In the genomic region with DNA sequence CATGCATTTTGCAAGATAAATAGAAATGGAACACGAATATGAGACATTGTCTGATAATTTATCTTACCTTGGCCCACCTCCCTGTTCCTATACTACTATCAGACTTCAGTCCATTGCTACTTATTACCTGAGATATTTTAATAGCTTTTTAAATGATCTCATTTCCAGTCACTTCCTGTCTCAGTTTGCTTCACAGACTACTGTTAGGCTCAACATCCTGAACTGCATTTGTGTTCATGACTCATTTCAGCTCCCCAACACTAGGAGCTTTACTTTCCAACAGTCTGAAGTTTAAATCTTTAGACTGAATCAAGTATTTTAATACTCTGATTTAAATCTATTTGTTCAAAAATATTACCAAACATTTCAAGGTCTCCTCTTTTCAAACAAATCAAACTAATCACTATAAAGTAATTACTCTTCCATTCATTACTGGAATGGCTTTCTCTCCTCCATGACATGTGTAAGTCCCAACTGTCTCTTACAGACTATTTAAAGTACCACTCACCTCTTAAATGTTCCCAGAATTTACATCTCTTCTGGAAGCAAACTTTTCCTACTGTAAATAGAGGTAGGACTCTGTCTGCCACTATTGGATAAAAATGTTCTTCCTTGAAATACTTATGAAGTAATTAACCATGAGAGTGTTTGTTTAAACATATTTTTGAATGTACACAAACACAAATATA, we compare ENCODE assay signal across 15 cellular contexts.
A peak's percentile ranks its signal among the peaks of the same experiment; 100 is the strongest.
DNase-seq lines count a peak whose midpoint lies in the region; TF ChIP-seq lines count a peak whose summit lies in the region.
"Had no signal": no experiment of that assay in that cellular context is flagged by ENCODE, and none has a peak within 500 bp of the region (broad histone marks: within the 10 kb centered on the region; RNA-seq: fewer than 3 reads in every experiment).

No MANE protein-coding gene starts in this region.

- peak in 1 of 2 experiments; percentile 66; a peak in 1 of 4 replicates for TF ChIP-seq EP300 in SK-N-SH (IDR thresholded peaks at IDR 0.05; ENCODE audit: borderline replicate concordance in 1 of 2, low read depth in 1 of 2, low read length in 1 of 2)

- H3K4me2 ChIP-seq in SK-N-SH (peak overlapping the region; percentile 19), fibroblast of lung (ENCODE audit: extremely low read depth, insufficient read depth, low read length) (no peak overlapping the region), smooth muscle cell (no peak overlapping the region), neural progenitor cell (no peak overlapping the region)

- 0% methylated on average over 1 of the region's 1 CpG for WGBS in SK-N-SH (ENCODE audit: low lambda C conversion rate)
- WGBS in smooth muscle cell (ENCODE audit: low lambda C conversion rate), result 80% methylated on average over 1 of the region's 1 CpG

- no peaks in the 10 kb centered on the region for H3K4me1 Mint-ChIP-seq in neural progenitor cell
- no peaks in the 10 kb centered on the region for H3K4me1 Mint-ChIP-seq in osteocyte (ENCODE audit: unreplicated experiment)
- H3K4me1 Mint-ChIP-seq: activated naive CD4-positive, alpha-beta T cell treated with anti-CD3 and anti-CD28 coated beads, Interleukin-2, amount 50 U/mL, for 24 hours; CD14-positive monocyte; naive thymus-derived CD8-positive, alpha-beta T cell had no signal

- CTCF ChIA-PET in SK-N-SH (lab: Yijun Ruan, JAX), result interaction anchor here (0.6 to 1.2 kb wide), 4 partner anchors 16 to 1039 kb away, joined by 3 to 4 read pairs (median 3); no protein-coding TSS in a partner anchor

- H3K36me3 Mint-ChIP-seq in neural progenitor cell (no peaks in the 10 kb centered on the region), osteocyte (ENCODE audit: unreplicated experiment) (no peaks in the 10 kb centered on the region)
- H3K36me3 Mint-ChIP-seq: activated naive CD4-positive, alpha-beta T cell treated with anti-CD3 and anti-CD28 coated beads, Interleukin-2, amount 50 U/mL, for 24 hours; CD14-positive monocyte; naive thymus-derived CD8-positive, alpha-beta T cell had no signal

- H3K27ac ChIP-seq in SK-N-SH (ENCODE audit: low read depth in 2 of 2, low read length in 1 of 2), result peak overlapping the region; percentile 68 to 97
- no peak overlapping the region for H3K27ac ChIP-seq in fibroblast of lung (ENCODE audit: insufficient read depth, low read length)
- H3K27ac ChIP-seq in smooth muscle cell (ENCODE audit: low read depth), result peak overlapping the region; percentile 28
- H3K27ac ChIP-seq in neural progenitor cell, result no peak overlapping the region
- H3K27ac ChIP-seq: left ventricle myocardium inferior had no signal

- H3K9me3 ChIP-seq in SK-N-SH (no peaks in the 10 kb centered on the region), fibroblast of lung (ENCODE audit: control insufficient read depth, insufficient read depth, low read depth, low read length) (no peaks in the 10 kb centered on the region), smooth muscle cell (replicated peaks; ENCODE audit: low read depth) (no peaks in the 10 kb centered on the region), neural progenitor cell (ENCODE audit: low read depth) (no peaks in the 10 kb centered on the region)

- no peaks in the 10 kb centered on the region for H4K20me1 ChIP-seq in SK-N-SH (ENCODE audit: insufficient read depth)
- no peaks in the 10 kb centered on the region for H4K20me1 ChIP-seq in fibroblast of lung (ENCODE audit: control insufficient read depth, extremely low read depth, insufficient read depth, low read length)
- no peaks in the 10 kb centered on the region for H4K20me1 ChIP-seq in smooth muscle cell (ENCODE audit: low read depth)
- H4K20me1 ChIP-seq in neural progenitor cell (ENCODE audit: low read depth), result no peaks in the 10 kb centered on the region

- H3K9me3 Mint-ChIP-seq in neural progenitor cell, result no peaks in the 10 kb centered on the region
- no peaks in the 10 kb centered on the region for H3K9me3 Mint-ChIP-seq in osteocyte (ENCODE audit: unreplicated experiment)

- H3K4me1 ChIP-seq in SK-N-SH (ENCODE audit: control insufficient read depth in 1 of 2, insufficient read depth in 2 of 2, low read depth in 1 of 2, low read length in 1 of 2), result peaks cover 3 to 12% of the 10 kb centered on the region in 2 experiments; a peak in 2 of 4 replicates
- H3K4me1 ChIP-seq in fibroblast of lung (ENCODE audit: control insufficient read depth, extremely low read depth, insufficient read depth, low read length), result no peaks in the 10 kb centered on the region
- no peaks in the 10 kb centered on the region for H3K4me1 ChIP-seq in smooth muscle cell (ENCODE audit: low read depth)
- no peaks in the 10 kb centered on the region for H3K4me1 ChIP-seq in neural progenitor cell
- H3K4me1 ChIP-seq: left ventricle myocardium inferior had no signal

- peak overlapping the region in 1 of 2 experiments; percentile 21; a peak in 1 of 4 replicates for H3K4me3 ChIP-seq in SK-N-SH (ENCODE audit: low read depth in 2 of 2, low read length in 1 of 2)
- no peak overlapping the region for H3K4me3 ChIP-seq in fibroblast of lung (replicated peaks in 1 of 4; ENCODE audit: control extremely low read depth in 1 of 4, insufficient read depth in 1 of 4, low read depth in 3 of 4, low read length in 4 of 4)
- no peak overlapping the region for H3K4me3 ChIP-seq in smooth muscle cell
- H3K4me3 ChIP-seq in neural progenitor cell, result no peak overlapping the region
- H3K4me3 ChIP-seq: left ventricle myocardium inferior had no signal

- TF ChIP-seq CTCF in SK-N-SH (IDR thresholded peaks at IDR 0.05) (no peak), fibroblast of lung (conservative IDR thresholded peaks at IDR 0.05 in 1 of 2, IDR thresholded peaks at IDR 0.05 in 1 of 2; ENCODE audit: low read depth in 1 of 2, low read length in 2 of 2) (no peak), smooth muscle cell (IDR thresholded peaks at IDR 0.05; ENCODE audit: borderline replicate concordance, insufficient read depth, poor library complexity, severe bottlenecking) (no peak), neural progenitor cell (IDR thresholded peaks at IDR 0.05) (no peak), osteocyte (IDR thresholded peaks at IDR 0.05) (no peak)

- H3K4me3 Mint-ChIP-seq in neural progenitor cell, result no peak overlapping the region
- no peak overlapping the region for H3K4me3 Mint-ChIP-seq in osteocyte (ENCODE audit: unreplicated experiment)
- H3K4me3 Mint-ChIP-seq: activated naive CD4-positive, alpha-beta T cell treated with anti-CD3 and anti-CD28 coated beads, Interleukin-2, amount 50 U/mL, for 24 hours; CD14-positive monocyte; naive thymus-derived CD8-positive, alpha-beta T cell had no signal

- no peaks in the 10 kb centered on the region for H3K27me3 ChIP-seq in SK-N-SH (ENCODE audit: insufficient read depth)
- H3K27me3 ChIP-seq in fibroblast of lung (ENCODE audit: control insufficient read depth, insufficient read depth, low read length), result no peaks in the 10 kb centered on the region
- no peaks in the 10 kb centered on the region for H3K27me3 ChIP-seq in smooth muscle cell (ENCODE audit: low read depth)
- no peaks in the 10 kb centered on the region for H3K27me3 ChIP-seq in neural progenitor cell

- H3K9ac ChIP-seq in SK-N-SH (no peak overlapping the region), fibroblast of lung (ENCODE audit: insufficient read depth, low read length) (no peak overlapping the region), smooth muscle cell (ENCODE audit: low read depth) (no peak overlapping the region), neural progenitor cell (no peak overlapping the region)

- H3K27me3 Mint-ChIP-seq in neural progenitor cell (ENCODE audit: insufficient read depth, low read depth) (no peaks in the 10 kb centered on the region), osteocyte (ENCODE audit: unreplicated experiment) (no peaks in the 10 kb centered on the region)
- H3K27me3 Mint-ChIP-seq: activated naive CD4-positive, alpha-beta T cell treated with anti-CD3 and anti-CD28 coated beads, Interleukin-2, amount 50 U/mL, for 24 hours; naive thymus-derived CD8-positive, alpha-beta T cell had no signal

- POLR2A ChIA-PET in SK-N-SH (lab: Yijun Ruan, JAX), result no interaction called here

- H3K27ac Mint-ChIP-seq in neural progenitor cell, result no peak overlapping the region
- no peak overlapping the region for H3K27ac Mint-ChIP-seq in osteocyte (ENCODE audit: unreplicated experiment)
- H3K27ac Mint-ChIP-seq: activated naive CD4-positive, alpha-beta T cell treated with anti-CD3 and anti-CD28 coated beads, Interleukin-2, amount 50 U/mL, for 24 hours; CD14-positive monocyte; naive thymus-derived CD8-positive, alpha-beta T cell had no signal

- no peaks in the 10 kb centered on the region for H3K36me3 ChIP-seq in SK-N-SH (replicated peaks in 1 of 2; ENCODE audit: control insufficient read depth in 1 of 2, insufficient read depth in 2 of 2, low read length in 1 of 2)
- H3K36me3 ChIP-seq in fibroblast of lung (ENCODE audit: control insufficient read depth, insufficient read depth, low read length), result no peaks in the 10 kb centered on the region
- no peaks in the 10 kb centered on the region for H3K36me3 ChIP-seq in smooth muscle cell (ENCODE audit: low read depth)
- H3K36me3 ChIP-seq in neural progenitor cell, result no peaks in the 10 kb centered on the region
- H3K36me3 ChIP-seq: left ventricle myocardium inferior had no signal

- H3F3A ChIP-seq in SK-N-SH (replicated peaks; ENCODE audit: insufficient read depth) (peaks cover 12% of the 10 kb centered on the region), smooth muscle cell (ENCODE audit: low read depth) (no peaks in the 10 kb centered on the region), neural progenitor cell (ENCODE audit: low read depth) (no peaks in the 10 kb centered on the region)

- no peaks in the 10 kb centered on the region; the same call in 1 of the 2 replicates for H3K9me2 ChIP-seq in SK-N-SH

- DNase-seq in HPDE6-E6E7 (ENCODE audit: extremely low spot score), result peak; percentile 9
- no peak for DNase-seq in SK-N-SH
- peak; percentile 1 to 68 for DNase-seq in fibroblast of lung (ENCODE audit: low read depth in 2 of 2)
- no peak for DNase-seq in smooth muscle cell (lab: John Stamatoyannopoulos, UW; ENCODE audit: unreplicated experiment)
- no peak for DNase-seq in neural progenitor cell (ENCODE audit: low spot score)
- no peak for DNase-seq in osteocyte (ENCODE audit: extremely low spot score, unreplicated experiment)
- no peak for DNase-seq in stimulated activated CD8-positive, alpha-beta memory T cell treated with anti-CD3 and anti-CD28 coated beads, Interleukin-4, amount 100 ng/mL, for 48 hours
- DNase-seq in SHP77 (lab: John Stamatoyannopoulos, UW), result no peak
- DNase-seq: hypothalamus; left ventricle myocardium inferior; naive thymus-derived CD8-positive, alpha-beta T cell; NCI-H2171 treated with DMSO at 0.1 percent for 48 hours; retina had no signal

- TF ChIP-seq RAD21 in SK-N-SH (IDR thresholded peaks at IDR 0.05; ENCODE audit: low read length), result no peak

- H3K79me2 ChIP-seq in SK-N-SH (ENCODE audit: insufficient read depth) (no peaks in the 10 kb centered on the region), fibroblast of lung (ENCODE audit: control insufficient read depth, insufficient read depth, low read length) (no peaks in the 10 kb centered on the region), smooth muscle cell (ENCODE audit: low read depth) (no peaks in the 10 kb centered on the region), neural progenitor cell (ENCODE audit: low read depth) (no peaks in the 10 kb centered on the region)

- peak overlapping the region; percentile 75; the same call in 1 of the 2 replicates for H2AFZ ChIP-seq in SK-N-SH (ENCODE audit: low read depth)
- no peak overlapping the region for H2AFZ ChIP-seq in fibroblast of lung (ENCODE audit: low read length)
- H2AFZ ChIP-seq in smooth muscle cell (ENCODE audit: low read depth), result peak overlapping the region; percentile 59
- H2AFZ ChIP-seq in neural progenitor cell (replicated peaks), result no peak overlapping the region

Comparison
In these comparisons a context has a peak if more than half of its experiments do, and no peak if none do; other contexts are left out.
1. DNase-seq: peak in HPDE6-E6E7 (single experiment) and fibroblast of lung (2 of 2); none in SK-N-SH (single experiment), smooth muscle cell (single experiment), neural progenitor cell (single experiment), osteocyte (single experiment), stimulated activated CD8-positive, alpha-beta memory T cell treated with anti-CD3 and anti-CD28 coated beads, Interleukin-4, amount 100 ng/mL, for 48 hours (single experiment) and SHP77 (0 of 2).
2. H2AFZ ChIP-seq: peak in SK-N-SH (single experiment) and smooth muscle cell (single experiment); none in fibroblast of lung (single experiment) and neural progenitor cell (single experiment).
3. H3K27ac ChIP-seq: peak in SK-N-SH (2 of 2) and smooth muscle cell (single experiment); none in fibroblast of lung (single experiment) and neural progenitor cell (single experiment).